In the genomic region with DNA sequence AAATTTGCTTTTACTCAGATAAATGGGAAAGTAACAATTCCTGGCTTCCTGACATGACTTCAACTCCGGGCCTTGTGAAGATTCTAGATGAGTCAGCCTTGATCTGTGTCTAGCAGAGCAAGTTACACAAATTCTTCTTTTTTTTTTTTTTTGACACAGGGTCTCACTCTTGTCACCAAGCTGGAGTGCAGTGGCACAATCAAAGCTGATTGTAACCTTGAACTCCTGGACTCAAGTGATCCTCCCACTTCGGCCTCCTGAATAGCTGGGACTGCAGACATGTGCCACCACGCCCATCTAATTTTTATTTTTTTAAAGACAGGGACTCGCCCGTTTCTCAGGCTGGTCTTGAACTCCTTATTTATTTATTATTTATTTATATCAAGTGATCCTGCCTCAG, we compare ENCODE assay signal across 1 cellular context.
A peak's percentile ranks its signal among the peaks of the same experiment; 100 is the strongest.
TF ChIP-seq lines count a peak whose summit lies in the region.

No MANE protein-coding gene starts in this region.

TF ChIP-seq in HepG2, 621 proteins besides CTCF, POLR2A, EP300 and RAD21 (continues in another document):
- TF ChIP-seq, protein P1, sequence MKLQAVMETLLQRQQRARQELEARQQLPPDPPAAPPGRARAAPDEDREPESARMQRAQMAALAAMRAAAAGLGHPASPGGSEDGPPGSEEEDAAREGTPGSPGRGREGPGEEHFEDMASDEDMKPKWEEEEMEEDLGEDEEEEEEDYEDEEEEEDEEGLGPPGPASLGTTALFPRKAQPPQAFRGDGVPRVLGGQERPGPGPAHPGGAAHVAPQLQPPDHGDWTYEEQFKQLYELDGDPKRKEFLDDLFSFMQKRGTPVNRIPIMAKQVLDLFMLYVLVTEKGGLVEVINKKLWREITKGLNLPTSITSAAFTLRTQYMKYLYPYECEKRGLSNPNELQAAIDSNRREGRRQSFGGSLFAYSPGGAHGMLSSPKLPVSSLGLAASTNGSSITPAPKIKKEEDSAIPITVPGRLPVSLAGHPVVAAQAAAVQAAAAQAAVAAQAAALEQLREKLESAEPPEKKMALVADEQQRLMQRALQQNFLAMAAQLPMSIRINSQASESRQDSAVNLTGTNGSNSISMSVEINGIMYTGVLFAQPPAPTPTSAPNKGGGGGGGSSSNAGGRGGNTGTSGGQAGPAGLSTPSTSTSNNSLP (IDR thresholded peaks at IDR 0.05; ENCODE audit: low read depth, low read length), result peak; percentile 93
- TF ChIP-seq NCOA5 (CRISPR knock-in tag; IDR thresholded peaks at IDR 0.05) (no peak), DPF2 (CRISPR knock-in tag; IDR thresholded peaks at IDR 0.05; ENCODE audit: borderline replicate concordance, low read depth) (peak; percentile 75), ZNF274 (CRISPR knock-in tag; IDR thresholded peaks at IDR 0.05) (no peak), HNRNPH1 (optimal IDR thresholded peaks at IDR 0.05; ENCODE audit: low read depth, low read length) (no peak), HMG20A (CRISPR knock-in tag; IDR thresholded peaks at IDR 0.05; ENCODE audit: borderline replicate concordance) (peak; percentile 96), KLF9 (CRISPR knock-in tag; IDR thresholded peaks at IDR 0.05; ENCODE audit: low read depth) (peak; percentile 73; the same call in 1 of the 2 replicates), NR2C2 (CRISPR knock-in tag; IDR thresholded peaks at IDR 0.05; ENCODE audit: borderline replicate concordance) (peak; percentile 44; the same call in 1 of the 2 replicates), ZNF24 (IDR thresholded peaks at IDR 0.05) (no peak), ZNF501 (CRISPR knock-in tag; IDR thresholded peaks at IDR 0.05) (no peak), HDAC2 (CRISPR knock-in tag; IDR thresholded peaks at IDR 0.05) (peak; percentile 96), ZNF776 (CRISPR knock-in tag; IDR thresholded peaks at IDR 0.05) (no peak), ZNF879 (CRISPR knock-in tag; IDR thresholded peaks at IDR 0.05) (no peak), MIER2 (CRISPR knock-in tag; IDR thresholded peaks at IDR 0.05) (peak; percentile 55; the same call in 1 of the 2 replicates), NPAS2 (CRISPR knock-in tag; IDR thresholded peaks at IDR 0.05; ENCODE audit: borderline replicate concordance) (no peak), ZEB1 (IDR thresholded peaks at IDR 0.05; ENCODE audit: insufficient replicate concordance, low read depth) (no peak), KDM1A (CRISPR knock-in tag; IDR thresholded peaks at IDR 0.05) (peak; percentile 38; the same call in 1 of the 2 replicates), CBX5 (CRISPR knock-in tag; IDR thresholded peaks at IDR 0.05; ENCODE audit: borderline replicate concordance) (0 out of 2 replicates have a peak, but pooled peaks have one; percentile 35), ZMAT3 (CRISPR knock-in tag; conservative IDR thresholded peaks at IDR 0.05) (no peak), FOXK2 (IDR thresholded peaks at IDR 0.05) (no peak), MAZ (IDR thresholded peaks at IDR 0.05; ENCODE audit: borderline replicate concordance, low read depth, low read length) (no peak), MAZ (CRISPR knock-in tag; IDR thresholded peaks at IDR 0.05; ENCODE audit: low read depth) (no peak), TAF1 (CRISPR knock-in tag; IDR thresholded peaks at IDR 0.05) (no peak), AHR (CRISPR knock-in tag; IDR thresholded peaks at IDR 0.05) (no peak; the same call in 1 of the 2 replicates), ZNF329 (CRISPR knock-in tag; IDR thresholded peaks at IDR 0.05; ENCODE audit: low read depth) (no peak), MYNN (CRISPR knock-in tag; IDR thresholded peaks at IDR 0.05; ENCODE audit: low read depth) (no peak), CBX1 (IDR thresholded peaks at IDR 0.05; ENCODE audit: low read depth) (no peak), RXRA (CRISPR knock-in tag; IDR thresholded peaks at IDR 0.05) (peak; percentile 68; the same call in 1 of the 2 replicates), ZFX (CRISPR knock-in tag; IDR thresholded peaks at IDR 0.05; ENCODE audit: low read depth) (peak; percentile 50; the same call in 1 of the 2 replicates), FIP1L1 (IDR thresholded peaks at IDR 0.05; ENCODE audit: borderline replicate concordance, insufficient read depth, low read depth, low read length) (no peak), BRD4 (CRISPR knock-in tag; IDR thresholded peaks at IDR 0.05) (no peak), ZNF543 (CRISPR knock-in tag; IDR thresholded peaks at IDR 0.05) (0 out of 2 replicates have a peak, but pooled peaks have one; percentile 42), ZNF317 (CRISPR knock-in tag; IDR thresholded peaks at IDR 0.05) (no peak), ZNF367 (CRISPR knock-in tag; IDR thresholded peaks at IDR 0.05; ENCODE audit: borderline replicate concordance) (no peak), FOSL2 (CRISPR knock-in tag; IDR thresholded peaks at IDR 0.05) (peak; percentile 94), FOXA3 (CRISPR knock-in tag; IDR thresholded peaks at IDR 0.05) (peak; percentile 82), ZNF841 (CRISPR knock-in tag; IDR thresholded peaks at IDR 0.05; ENCODE audit: borderline replicate concordance) (no peak), DMAP1 (CRISPR knock-in tag; IDR thresholded peaks at IDR 0.05) (peak; percentile 77)
- TF ChIP-seq, protein P2, sequence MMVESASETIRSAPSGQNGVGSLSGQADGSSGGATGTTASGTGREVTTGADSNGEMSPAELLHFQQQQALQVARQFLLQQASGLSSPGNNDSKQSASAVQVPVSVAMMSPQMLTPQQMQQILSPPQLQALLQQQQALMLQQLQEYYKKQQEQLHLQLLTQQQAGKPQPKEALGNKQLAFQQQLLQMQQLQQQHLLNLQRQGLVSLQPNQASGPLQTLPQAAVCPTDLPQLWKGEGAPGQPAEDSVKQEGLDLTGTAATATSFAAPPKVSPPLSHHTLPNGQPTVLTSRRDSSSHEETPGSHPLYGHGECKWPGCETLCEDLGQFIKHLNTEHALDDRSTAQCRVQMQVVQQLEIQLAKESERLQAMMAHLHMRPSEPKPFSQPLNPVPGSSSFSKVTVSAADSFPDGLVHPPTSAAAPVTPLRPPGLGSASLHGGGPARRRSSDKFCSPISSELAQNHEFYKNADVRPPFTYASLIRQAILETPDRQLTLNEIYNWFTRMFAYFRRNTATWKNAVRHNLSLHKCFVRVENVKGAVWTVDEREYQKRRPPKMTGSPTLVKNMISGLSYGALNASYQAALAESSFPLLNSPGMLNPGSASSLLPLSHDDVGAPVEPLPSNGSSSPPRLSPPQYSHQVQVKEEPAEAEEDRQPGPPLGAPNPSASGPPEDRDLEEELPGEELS (CRISPR knock-in tag; IDR thresholded peaks at IDR 0.05), result peak; percentile 85
- TF ChIP-seq, protein P3, sequence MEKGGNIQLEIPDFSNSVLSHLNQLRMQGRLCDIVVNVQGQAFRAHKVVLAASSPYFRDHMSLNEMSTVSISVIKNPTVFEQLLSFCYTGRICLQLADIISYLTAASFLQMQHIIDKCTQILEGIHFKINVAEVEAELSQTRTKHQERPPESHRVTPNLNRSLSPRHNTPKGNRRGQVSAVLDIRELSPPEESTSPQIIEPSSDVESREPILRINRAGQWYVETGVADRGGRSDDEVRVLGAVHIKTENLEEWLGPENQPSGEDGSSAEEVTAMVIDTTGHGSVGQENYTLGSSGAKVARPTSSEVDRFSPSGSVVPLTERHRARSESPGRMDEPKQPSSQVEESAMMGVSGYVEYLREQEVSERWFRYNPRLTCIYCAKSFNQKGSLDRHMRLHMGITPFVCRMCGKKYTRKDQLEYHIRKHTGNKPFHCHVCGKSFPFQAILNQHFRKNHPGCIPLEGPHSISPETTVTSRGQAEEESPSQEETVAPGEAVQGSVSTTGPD (CRISPR knock-in tag; IDR thresholded peaks at IDR 0.05), result no peak
- TF ChIP-seq, protein P4, sequence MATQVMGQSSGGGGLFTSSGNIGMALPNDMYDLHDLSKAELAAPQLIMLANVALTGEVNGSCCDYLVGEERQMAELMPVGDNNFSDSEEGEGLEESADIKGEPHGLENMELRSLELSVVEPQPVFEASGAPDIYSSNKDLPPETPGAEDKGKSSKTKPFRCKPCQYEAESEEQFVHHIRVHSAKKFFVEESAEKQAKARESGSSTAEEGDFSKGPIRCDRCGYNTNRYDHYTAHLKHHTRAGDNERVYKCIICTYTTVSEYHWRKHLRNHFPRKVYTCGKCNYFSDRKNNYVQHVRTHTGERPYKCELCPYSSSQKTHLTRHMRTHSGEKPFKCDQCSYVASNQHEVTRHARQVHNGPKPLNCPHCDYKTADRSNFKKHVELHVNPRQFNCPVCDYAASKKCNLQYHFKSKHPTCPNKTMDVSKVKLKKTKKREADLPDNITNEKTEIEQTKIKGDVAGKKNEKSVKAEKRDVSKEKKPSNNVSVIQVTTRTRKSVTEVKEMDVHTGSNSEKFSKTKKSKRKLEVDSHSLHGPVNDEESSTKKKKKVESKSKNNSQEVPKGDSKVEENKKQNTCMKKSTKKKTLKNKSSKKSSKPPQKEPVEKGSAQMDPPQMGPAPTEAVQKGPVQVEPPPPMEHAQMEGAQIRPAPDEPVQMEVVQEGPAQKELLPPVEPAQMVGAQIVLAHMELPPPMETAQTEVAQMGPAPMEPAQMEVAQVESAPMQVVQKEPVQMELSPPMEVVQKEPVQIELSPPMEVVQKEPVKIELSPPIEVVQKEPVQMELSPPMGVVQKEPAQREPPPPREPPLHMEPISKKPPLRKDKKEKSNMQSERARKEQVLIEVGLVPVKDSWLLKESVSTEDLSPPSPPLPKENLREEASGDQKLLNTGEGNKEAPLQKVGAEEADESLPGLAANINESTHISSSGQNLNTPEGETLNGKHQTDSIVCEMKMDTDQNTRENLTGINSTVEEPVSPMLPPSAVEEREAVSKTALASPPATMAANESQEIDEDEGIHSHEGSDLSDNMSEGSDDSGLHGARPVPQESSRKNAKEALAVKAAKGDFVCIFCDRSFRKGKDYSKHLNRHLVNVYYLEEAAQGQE (IDR thresholded peaks at IDR 0.05; ENCODE audit: borderline replicate concordance in 1 of 2, low read depth in 1 of 2, low read length in 2 of 2), result peak in 1 of 2 experiments; percentile 75; a peak in 1 of 4 replicates
- TF ChIP-seq, protein P5, sequence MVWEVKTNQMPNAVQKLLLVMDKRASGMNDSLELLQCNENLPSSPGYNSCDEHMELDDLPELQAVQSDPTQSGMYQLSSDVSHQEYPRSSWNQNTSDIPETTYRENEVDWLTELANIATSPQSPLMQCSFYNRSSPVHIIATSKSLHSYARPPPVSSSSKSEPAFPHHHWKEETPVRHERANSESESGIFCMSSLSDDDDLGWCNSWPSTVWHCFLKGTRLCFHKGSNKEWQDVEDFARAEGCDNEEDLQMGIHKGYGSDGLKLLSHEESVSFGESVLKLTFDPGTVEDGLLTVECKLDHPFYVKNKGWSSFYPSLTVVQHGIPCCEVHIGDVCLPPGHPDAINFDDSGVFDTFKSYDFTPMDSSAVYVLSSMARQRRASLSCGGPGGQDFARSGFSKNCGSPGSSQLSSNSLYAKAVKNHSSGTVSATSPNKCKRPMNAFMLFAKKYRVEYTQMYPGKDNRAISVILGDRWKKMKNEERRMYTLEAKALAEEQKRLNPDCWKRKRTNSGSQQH (CRISPR knock-in tag; IDR thresholded peaks at IDR 0.05; ENCODE audit: low read depth), result no peak; the same call in 1 of the 2 replicates
- TF ChIP-seq, protein P6, sequence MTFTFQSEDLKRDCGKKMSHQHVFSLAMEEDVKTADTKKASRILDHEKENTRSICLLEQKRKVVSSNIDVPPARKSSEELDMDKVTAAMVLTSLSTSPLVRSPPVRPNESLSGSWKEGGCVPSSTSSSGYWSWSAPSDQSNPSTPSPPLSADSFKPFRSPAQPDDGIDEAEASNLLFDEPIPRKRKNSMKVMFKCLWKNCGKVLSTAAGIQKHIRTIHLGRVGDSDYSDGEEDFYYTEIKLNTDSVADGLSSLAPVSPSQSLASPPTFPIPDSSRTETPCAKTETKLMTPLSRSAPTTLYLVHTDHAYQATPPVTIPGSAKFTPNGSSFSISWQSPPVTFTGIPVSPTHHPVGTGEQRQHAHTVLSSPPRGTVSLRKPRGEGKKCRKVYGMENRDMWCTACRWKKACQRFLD (CRISPR knock-in tag; IDR thresholded peaks at IDR 0.05; ENCODE audit: borderline replicate concordance), result no peak
- TF ChIP-seq, protein P7, sequence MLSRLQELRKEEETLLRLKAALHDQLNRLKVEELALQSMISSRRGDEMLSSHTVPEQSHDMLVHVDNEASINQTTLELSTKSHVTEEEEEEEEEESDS (CRISPR knock-in tag; IDR thresholded peaks at IDR 0.05; ENCODE audit: borderline replicate concordance), result no peak
- TF ChIP-seq, protein P8, sequence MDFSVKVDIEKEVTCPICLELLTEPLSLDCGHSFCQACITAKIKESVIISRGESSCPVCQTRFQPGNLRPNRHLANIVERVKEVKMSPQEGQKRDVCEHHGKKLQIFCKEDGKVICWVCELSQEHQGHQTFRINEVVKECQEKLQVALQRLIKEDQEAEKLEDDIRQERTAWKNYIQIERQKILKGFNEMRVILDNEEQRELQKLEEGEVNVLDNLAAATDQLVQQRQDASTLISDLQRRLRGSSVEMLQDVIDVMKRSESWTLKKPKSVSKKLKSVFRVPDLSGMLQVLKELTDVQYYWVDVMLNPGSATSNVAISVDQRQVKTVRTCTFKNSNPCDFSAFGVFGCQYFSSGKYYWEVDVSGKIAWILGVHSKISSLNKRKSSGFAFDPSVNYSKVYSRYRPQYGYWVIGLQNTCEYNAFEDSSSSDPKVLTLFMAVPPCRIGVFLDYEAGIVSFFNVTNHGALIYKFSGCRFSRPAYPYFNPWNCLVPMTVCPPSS (IDR thresholded peaks at IDR 0.05), result no peak
- TF ChIP-seq, protein P9, sequence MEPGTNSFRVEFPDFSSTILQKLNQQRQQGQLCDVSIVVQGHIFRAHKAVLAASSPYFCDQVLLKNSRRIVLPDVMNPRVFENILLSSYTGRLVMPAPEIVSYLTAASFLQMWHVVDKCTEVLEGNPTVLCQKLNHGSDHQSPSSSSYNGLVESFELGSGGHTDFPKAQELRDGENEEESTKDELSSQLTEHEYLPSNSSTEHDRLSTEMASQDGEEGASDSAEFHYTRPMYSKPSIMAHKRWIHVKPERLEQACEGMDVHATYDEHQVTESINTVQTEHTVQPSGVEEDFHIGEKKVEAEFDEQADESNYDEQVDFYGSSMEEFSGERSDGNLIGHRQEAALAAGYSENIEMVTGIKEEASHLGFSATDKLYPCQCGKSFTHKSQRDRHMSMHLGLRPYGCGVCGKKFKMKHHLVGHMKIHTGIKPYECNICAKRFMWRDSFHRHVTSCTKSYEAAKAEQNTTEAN (CRISPR knock-in tag; conservative IDR thresholded peaks at IDR 0.05), result peak; percentile 99
- TF ChIP-seq, protein P10, sequence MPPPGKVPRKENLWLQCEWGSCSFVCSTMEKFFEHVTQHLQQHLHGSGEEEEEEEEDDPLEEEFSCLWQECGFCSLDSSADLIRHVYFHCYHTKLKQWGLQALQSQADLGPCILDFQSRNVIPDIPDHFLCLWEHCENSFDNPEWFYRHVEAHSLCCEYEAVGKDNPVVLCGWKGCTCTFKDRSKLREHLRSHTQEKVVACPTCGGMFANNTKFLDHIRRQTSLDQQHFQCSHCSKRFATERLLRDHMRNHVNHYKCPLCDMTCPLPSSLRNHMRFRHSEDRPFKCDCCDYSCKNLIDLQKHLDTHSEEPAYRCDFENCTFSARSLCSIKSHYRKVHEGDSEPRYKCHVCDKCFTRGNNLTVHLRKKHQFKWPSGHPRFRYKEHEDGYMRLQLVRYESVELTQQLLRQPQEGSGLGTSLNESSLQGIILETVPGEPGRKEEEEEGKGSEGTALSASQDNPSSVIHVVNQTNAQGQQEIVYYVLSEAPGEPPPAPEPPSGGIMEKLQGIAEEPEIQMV (CRISPR knock-in tag; IDR thresholded peaks at IDR 0.05; ENCODE audit: low read depth), result no peak
